2 cellular contexts compared by ENCODE assay signal in genomic region chr10:73220989-73221388, GRCh38.
TF ChIP-seq lines count a peak whose summit lies in the region.

No MANE protein-coding gene starts in this region.

TF ChIP-seq in GM12891, 5 proteins besides CTCF, POLR2A, EP300 and RAD21:
- no peak for TF ChIP-seq POU2F2 (IDR thresholded peaks at IDR 0.05; ENCODE audit: low read depth, low read length)
- TF ChIP-seq POLR2AphosphoS5 (IDR thresholded peaks at IDR 0.05; ENCODE audit: low read depth, low read length), result no peak
- no peak for TF ChIP-seq SPI1 (IDR thresholded peaks at IDR 0.05; ENCODE audit: low read depth, low read length)
- TF ChIP-seq TAF1 (IDR thresholded peaks at IDR 0.05; ENCODE audit: low read depth, low read length), result no peak
- no peak for TF ChIP-seq PAX5 (IDR thresholded peaks at IDR 0.05; ENCODE audit: insufficient read depth, low read length, severe bottlenecking)

TF ChIP-seq in K562, 482 proteins besides CTCF, POLR2A, EP300 and RAD21:
- no peak for TF ChIP-seq MBD1 (CRISPR knock-in tag; IDR thresholded peaks at IDR 0.05)
- TF ChIP-seq MEF2D (tag; conservative IDR thresholded peaks at IDR 0.05; ENCODE audit: low read depth), result no peak
- no peak for TF ChIP-seq CEBPG (CRISPR knock-in tag; IDR thresholded peaks at IDR 0.05)
- peak; percentile 17 to 85; a peak in 2 of 4 replicates for TF ChIP-seq CEBPG (tag; conservative IDR thresholded peaks at IDR 0.05 in 1 of 2, IDR thresholded peaks at IDR 0.05 in 1 of 2)
- TF ChIP-seq ZNF311 (CRISPR knock-in tag; IDR thresholded peaks at IDR 0.05), result no peak
- peak; percentile 80; the same call in 1 of the 2 replicates for TF ChIP-seq CEBPB (tag; IDR thresholded peaks at IDR 0.05)
- TF ChIP-seq MYBL2 (IDR thresholded peaks at IDR 0.05; ENCODE audit: low read depth), result no peak
- no peak for TF ChIP-seq MYBL2 (CRISPR knock-in tag; IDR thresholded peaks at IDR 0.05; ENCODE audit: borderline replicate concordance)
- TF ChIP-seq ADNP (tag; IDR thresholded peaks at IDR 0.05), result no peak
- no peak for TF ChIP-seq TCF7L2 (IDR thresholded peaks at IDR 0.05; ENCODE audit: low read depth, low read length)
- TF ChIP-seq USF2 (CRISPR knock-in tag; IDR thresholded peaks at IDR 0.05), result no peak
- no peak for TF ChIP-seq ZNF133 (CRISPR knock-in tag; IDR thresholded peaks at IDR 0.05)
- no peak for TF ChIP-seq NR4A1 (CRISPR knock-in tag; IDR thresholded peaks at IDR 0.05)
- no peak for TF ChIP-seq NR4A1 (tag; IDR thresholded peaks at IDR 0.05)
